8 cellular contexts compared by ENCODE assay signal in the genomic region with DNA sequence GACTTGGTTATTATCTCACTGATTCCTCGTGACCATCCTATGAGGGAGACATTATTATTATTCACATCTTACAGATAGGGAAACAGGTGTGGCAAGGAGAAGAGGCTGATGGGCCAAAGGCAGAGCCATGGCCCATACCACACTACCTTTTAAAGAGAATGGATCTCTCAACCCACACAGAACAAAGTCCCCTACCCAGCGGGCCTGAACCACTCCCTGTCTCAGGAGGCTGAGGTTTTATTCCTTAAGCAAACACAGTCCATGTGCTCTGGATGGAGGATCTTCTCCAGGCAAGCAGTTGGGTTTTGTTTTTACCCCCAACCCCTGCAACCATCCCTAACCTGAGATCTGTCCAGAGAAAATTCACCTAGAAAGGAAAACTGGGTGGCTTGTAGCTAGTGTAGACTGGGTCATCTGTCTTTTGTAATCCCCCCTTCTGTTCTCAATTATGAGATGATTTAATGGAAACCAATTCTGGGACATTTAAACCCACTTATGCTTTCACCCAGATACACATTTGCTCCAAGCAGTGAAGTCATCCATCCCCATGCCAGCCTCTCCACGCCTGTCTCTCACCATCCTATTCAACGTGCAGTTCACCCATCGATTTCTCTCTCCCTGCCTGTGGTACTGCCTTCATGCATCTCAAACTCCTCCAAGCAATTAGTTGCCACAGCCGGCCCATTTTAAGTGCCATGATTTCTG. TPM values are rescaled to one million over a fixed set of nuclear protein-coding genes. Genes with fewer than 3 reads are reported as not detected.
A peak's percentile ranks its signal among the peaks of the same experiment; 100 is the strongest.
DNase-seq lines count a peak whose midpoint lies in the region; ATAC-seq, FAIRE-seq and TF ChIP-seq lines count a peak whose summit lies in the region.

No MANE protein-coding gene starts in this region.

- H2BK15ac ChIP-seq in IMR-90 (ENCODE audit: low read depth, low read length) = peak overlapping the region; percentile 53; the same call in 1 of the 3 replicates

- H3K27me3 ChIP-seq in IMR-90 (ENCODE audit: control insufficient read depth, insufficient read depth, low read length) (no peaks in the 10 kb centered on the region), astrocyte (ENCODE audit: insufficient read depth, low read length) (no peaks in the 10 kb centered on the region)

- H3K79me1 ChIP-seq in IMR-90 (ENCODE audit: low read depth in 1 of 2, low read length in 2 of 2) = peaks cover 19 to 47% of the 10 kb centered on the region in 2 experiments

- no peak for TF ChIP-seq RAD21 in IMR-90 (IDR thresholded peaks at IDR 0.05; ENCODE audit: low read length)

- peaks cover 16% of the 10 kb centered on the region for H3K36me3 ChIP-seq in IMR-90 (ENCODE audit: control insufficient read depth, insufficient read depth, low read length)
- H3K36me3 ChIP-seq in astrocyte (ENCODE audit: insufficient read depth, low read length) = peaks cover 6% of the 10 kb centered on the region

- dilution Hi-C loops in IMR-90 (cut with HindIII; ENCODE audit: low sequenced_read_pairs, unreplicated experiment) = no loop called here

- H4K20me1 ChIP-seq in IMR-90 (ENCODE audit: insufficient read depth, low read length) (no peaks in the 10 kb centered on the region), astrocyte (ENCODE audit: insufficient read depth, low read length) (no peaks in the 10 kb centered on the region)

- no peak for TF ChIP-seq CTCF in CD14-positive monocyte (IDR thresholded peaks at IDR 0.05)
- TF ChIP-seq CTCF in IMR-90 (conservative IDR thresholded peaks at IDR 0.05; ENCODE audit: low read depth, low read length) = no peak
- no peak for TF ChIP-seq CTCF in astrocyte (IDR thresholded peaks at IDR 0.05; ENCODE audit: insufficient read depth, low read depth, low read length)

- H3K27me3 Mint-ChIP-seq in CD14-positive monocyte (ENCODE audit: low read depth in 3 of 3) (peaks cover 0 to 2% (median 1%) of the 10 kb centered on the region in 3 donors), astrocyte (ENCODE audit: low read depth, unreplicated experiment) (peaks cover 3% of the 10 kb centered on the region)
- H3K27me3 Mint-ChIP-seq in naive thymus-derived CD8-positive, alpha-beta T cell = no peaks in the 10 kb centered on the region

- peak overlapping the region; percentile 99 for H2AK9ac ChIP-seq in IMR-90 (replicated peaks; ENCODE audit: low read depth, low read length, poor library complexity)

- no peak overlapping the region for H3K4me3 ChIP-seq in IMR-90 (ENCODE audit: insufficient read depth, low read depth, low read length)
- peak overlapping the region; percentile 56 for H3K4me3 ChIP-seq in astrocyte (ENCODE audit: insufficient read depth, low read depth, low read length)

- H3K9ac ChIP-seq in IMR-90 (ENCODE audit: low read depth, low read length) (peak overlapping the region; percentile 54; the same call in 1 of the 2 replicates), astrocyte (ENCODE audit: low read length) (peak overlapping the region; percentile 88)

- H2AFZ ChIP-seq in IMR-90 (replicated peaks; ENCODE audit: low read length, poor library complexity) (no peak overlapping the region), astrocyte (ENCODE audit: low read depth, low read length) (no peak overlapping the region)

- no peak overlapping the region for H3K18ac ChIP-seq in IMR-90 (ENCODE audit: low read depth, low read length)

- peak overlapping the region; percentile 98 for H3K23ac ChIP-seq in IMR-90 (ENCODE audit: low read depth, low read length)

- H2BK120ac ChIP-seq in IMR-90 (ENCODE audit: low read depth, low read length) = peak overlapping the region; percentile 86

- DNase-seq in CD14-positive monocyte (ENCODE audit: low spot score) = no peak
- DNase-seq in IMR-90 = no peak
- DNase-seq in astrocyte (ENCODE audit: low read depth) = no peak
- DNase-seq in naive thymus-derived CD8-positive, alpha-beta T cell = peak in 1 of 10 donors; percentile 27
- no peak for DNase-seq in NOMO-1 treated with DMSO at 0.1 percent for 48 hours (lab: John Stamatoyannopoulos, UW; ENCODE audit: unreplicated experiment)
- DNase-seq in SW480 (ENCODE audit: low spot score) = no peak

- H3K14ac ChIP-seq in IMR-90 (replicated peaks; ENCODE audit: low read depth, low read length) = peak overlapping the region; percentile 98

- in situ Hi-C loops in IMR-90 (cut with MboI; ENCODE audit: low sequenced_read_pairs) = loop anchor here (5.0 kb wide), 1 partner anchor 62 kb away; no protein-coding TSS in a partner anchor

- H3K4me1 ChIP-seq in IMR-90 (ENCODE audit: control insufficient read depth, insufficient read depth, low read length) (peaks cover 15% of the 10 kb centered on the region), astrocyte (ENCODE audit: insufficient read depth, low read length) (peaks cover 27% of the 10 kb centered on the region)

- CTCF ChIA-PET in IMR-90 (lab: Yijun Ruan, JAX) = no interaction called here

- peak overlapping the region; percentile 24; the same call in 1 of the 2 replicates for H2BK20ac ChIP-seq in IMR-90 (ENCODE audit: low read depth, low read length)

- no peak for FAIRE-seq in astrocyte (lab: Jason Lieb, UNC)

- H3K27ac ChIP-seq in IMR-90 (ENCODE audit: insufficient read depth, low read length) = peak overlapping the region; percentile 59
- no peak overlapping the region for H3K27ac ChIP-seq in astrocyte (ENCODE audit: low read depth, low read length)

- intact Hi-C loops in CD14-positive monocyte (cut with micrococcal nuclease) (loop anchor here in 1 of 2 donors (5.0 kb wide), 1 partner anchor 52 kb away; the partner anchor contains the start of gene TRAF1), IMR-90 (cut with micrococcal nuclease) (loop anchor here (5.0 kb wide), 1 partner anchor 197 kb away; the partner anchor contains the start of gene CNTRL)

- H3K4me3 Mint-ChIP-seq in CD14-positive monocyte (peak overlapping the region; percentile 82 to 91), astrocyte (ENCODE audit: unreplicated experiment) (peak overlapping the region; percentile 80)
- peak overlapping the region; percentile 54 to 91 (median 76) for H3K4me3 Mint-ChIP-seq in naive thymus-derived CD8-positive, alpha-beta T cell

- H2BK5ac ChIP-seq in IMR-90 (ENCODE audit: low read depth, low read length, poor library complexity, severe bottlenecking) = peak overlapping the region; percentile 89

- H4K8ac ChIP-seq in IMR-90 (ENCODE audit: low read depth in 2 of 2, low read length in 2 of 2) = peak overlapping the region; percentile 77 to 96

- peaks cover 21% of the 10 kb centered on the region for H3K79me2 ChIP-seq in astrocyte (ENCODE audit: insufficient read depth, low read length)

- H3K4me2 ChIP-seq in IMR-90 (ENCODE audit: low read depth, low read length) (0 out of 2 replicates have a peak overlapping the region, but pooled peaks have one; percentile 80), astrocyte (ENCODE audit: low read length) (peak overlapping the region; percentile 82)

- peak overlapping the region; percentile 99 for H2AK5ac ChIP-seq in IMR-90 (ENCODE audit: low read depth, low read length)

- H4K91ac ChIP-seq in IMR-90 (ENCODE audit: insufficient read depth, low read depth, low read length) = peak overlapping the region; percentile 94

- POLR2A ChIA-PET in IMR-90 (lab: Charles Lee; ENCODE audit: unreplicated experiment) = no interaction called here
- POLR2A ChIA-PET in naive thymus-derived CD8-positive, alpha-beta T cell (lab: Charles Lee) = interaction anchor here (1.9 to 18.9 kb wide), 5 partner anchors 7 to 82 kb away, joined by 5 to 580 read pairs (median 102); partner anchors contain the start of genes FBXW2 and TRAF1

- H3K4me1 Mint-ChIP-seq in CD14-positive monocyte (peaks cover 50% of the 10 kb centered on the region), astrocyte (ENCODE audit: low read depth, unreplicated experiment) (peaks cover 11% of the 10 kb centered on the region)
- H3K4me1 Mint-ChIP-seq in naive thymus-derived CD8-positive, alpha-beta T cell = peaks cover 34 to 75% (median 55%) of the 10 kb centered on the region in 4 donors

- peak overlapping the region; percentile 58; the same call in 1 of the 2 replicates for H4K5ac ChIP-seq in IMR-90 (ENCODE audit: low read depth, low read length)

- no TSS peak for BruUV-seq in IMR-90 (replicated peaks; lab: Mats Ljungman, UMichigan)

- peak overlapping the region; percentile 16; the same call in 1 of the 2 replicates for H3K56ac ChIP-seq in IMR-90 (ENCODE audit: extremely low read depth, insufficient read depth, low read length)

- H3K9me3 Mint-ChIP-seq in CD14-positive monocyte (peaks cover 0 to 2% (median 0%) of the 10 kb centered on the region in 7 donors), astrocyte (ENCODE audit: unreplicated experiment) (peaks cover 1% of the 10 kb centered on the region)
- no peaks in the 10 kb centered on the region for H3K9me3 Mint-ChIP-seq in naive thymus-derived CD8-positive, alpha-beta T cell

- no peak for ATAC-seq in IMR-90 (ENCODE audit: low read depth)
- no peak for ATAC-seq in naive thymus-derived CD8-positive, alpha-beta T cell
- no peak for ATAC-seq in HG02852 (IDR thresholded peaks at IDR 0.05; ENCODE audit: unreplicated experiment)
- no peak for ATAC-seq in HG03097 (IDR thresholded peaks at IDR 0.05; ENCODE audit: low FRiP score, unreplicated experiment)

- TF ChIP-seq POLR2A in IMR-90 (IDR thresholded peaks at IDR 0.05; ENCODE audit: low read depth, low read length) = no peak

- H3K36me3 Mint-ChIP-seq in CD14-positive monocyte (peaks cover 36 to 45% of the 10 kb centered on the region in 2 donors), astrocyte (ENCODE audit: low read depth, unreplicated experiment) (peaks cover 5% of the 10 kb centered on the region)
- H3K36me3 Mint-ChIP-seq in naive thymus-derived CD8-positive, alpha-beta T cell = peaks cover 0 to 34% (median 0%) of the 10 kb centered on the region in 3 donors

- peaks cover 25% of the 10 kb centered on the region; the same call in 1 of the 2 replicates for H3K9me1 ChIP-seq in IMR-90 (ENCODE audit: insufficient read depth, low read length)

- 89% methylated on average over 4 of the region's 6 CpGs; no CpG with 5 or more reads in 1 of the 2 experiments for WGBS in IMR-90 (ENCODE audit: extremely low coverage in 2 of 2, insufficient read length in 1 of 2), 2 experiments

- peak overlapping the region; percentile 99 for H3K4ac ChIP-seq in IMR-90 (ENCODE audit: low read depth, low read length)

- no peaks in the 10 kb centered on the region for H3K9me3 ChIP-seq in IMR-90 (ENCODE audit: control insufficient read depth, insufficient read depth, low read length)
- no peaks in the 10 kb centered on the region for H3K9me3 ChIP-seq in astrocyte (ENCODE audit: insufficient read depth, low read depth, low read length)

- H3K27ac Mint-ChIP-seq in CD14-positive monocyte = peak overlapping the region; percentile 11 to 95 (median 92)
- H3K27ac Mint-ChIP-seq in astrocyte (ENCODE audit: unreplicated experiment) = no peak overlapping the region
- peak overlapping the region; percentile 83 to 96 (median 93) for H3K27ac Mint-ChIP-seq in naive thymus-derived CD8-positive, alpha-beta T cell

RNA-seq across cellular contexts. Expression of gene PHF19, which starts 2.0 kb away (rescaled TPM):
- polyA plus RNA-seq in CD14-positive monocyte (10 to 100 TPM; 12.6 to 12.7 TPM), IMR-90 (2012; rRNA removed) (55.6 and 56.9 TPM in 2 replicates)
- total RNA-seq in IMR-90 (2012; rRNA removed) (36.1 and 37.6 TPM in 2 replicates), astrocyte (18.0 and 19.5 TPM in 2 replicates)
- polyA plus RNA-seq in IMR-90 (2012; cell fraction: cytosol; rRNA removed) = 52.9 and 59.9 TPM in 2 replicates
- 37.1 and 52.4 TPM in 2 replicates for polyA plus RNA-seq in IMR-90 (2012; cell fraction: nucleus; rRNA removed; ENCODE audit: low replicate concordance)
- 100 to 1,000 TPM; 143 to 144 TPM for total RNA-seq in naive thymus-derived CD8-positive, alpha-beta T cell
- polyA plus RNA-seq in naive thymus-derived CD8-positive, alpha-beta T cell = 10 to 100 TPM in 1 of 3 donors, 1 to 10 TPM in 2; 6.3 to 11.8 (median 9.4) TPM

RNA-seq across cellular contexts. Expression of gene PSMD5, which starts 32.3 kb away (rescaled TPM):
- polyA plus RNA-seq in CD14-positive monocyte (10 to 100 TPM; 10.7 to 20.9 TPM), IMR-90 (2012; rRNA removed) (23.1 and 26.1 TPM in 2 replicates)
- total RNA-seq in IMR-90 (2012; rRNA removed) (25.6 and 38.9 TPM in 2 replicates), astrocyte (66.2 and 78.1 TPM in 2 replicates)
- 8.2 and 8.4 TPM in 2 replicates for polyA plus RNA-seq in IMR-90 (2012; cell fraction: cytosol; rRNA removed)
- polyA plus RNA-seq in IMR-90 (2012; cell fraction: nucleus; rRNA removed; ENCODE audit: low replicate concordance) = 3.0 and 16.9 TPM in 2 replicates
- total RNA-seq in naive thymus-derived CD8-positive, alpha-beta T cell = 10 to 100 TPM; 53.0 to 57.9 TPM
- 10 to 100 TPM; 13.7 to 23.4 (median 23.3) TPM for polyA plus RNA-seq in naive thymus-derived CD8-positive, alpha-beta T cell

RNA-seq across cellular contexts. Expression of gene TRAF1, which starts 51.6 kb away (rescaled TPM):
- under 1 TPM; 0.15 to 0.74 TPM for polyA plus RNA-seq in CD14-positive monocyte
- 3.1 and 3.9 TPM in 2 replicates for total RNA-seq in IMR-90 (2012; rRNA removed)
- polyA plus RNA-seq in IMR-90 (2012; rRNA removed) = 3.7 and 4.1 TPM in 2 replicates
- polyA plus RNA-seq in IMR-90 (2012; cell fraction: cytosol; rRNA removed) = 2.0 and 2.9 TPM in 2 replicates
- 5.6 and 6.9 TPM in 2 replicates for polyA plus RNA-seq in IMR-90 (2012; cell fraction: nucleus; rRNA removed; ENCODE audit: low replicate concordance)
- 4.2 and 4.7 TPM in 2 replicates for total RNA-seq in astrocyte
- total RNA-seq in naive thymus-derived CD8-positive, alpha-beta T cell = 100 to 1,000 TPM; 125 to 126 TPM
- polyA plus RNA-seq in naive thymus-derived CD8-positive, alpha-beta T cell = 1 to 10 TPM; 3.7 to 7.0 (median 4.9) TPM

Comparison
In these comparisons a context has a peak if more than half of its experiments do, and no peak if none do; other contexts are left out.
1. RNA of gene TRAF1, which starts 51.6 kb away (total RNA-seq): 125 to 126 TPM in naive thymus-derived CD8-positive, alpha-beta T cell; 4.2 to 4.7 TPM in astrocyte and 3.1 to 3.9 TPM in IMR-90; every median in the first group is over 10 times any median in the second.
2. Peak in every context shown above with its lines, with median percentiles within 50 percentile points of each other: H3K4me3 Mint-ChIP-seq.